Comparison of ENCODE assay signal across 7 cellular contexts in the genomic region with DNA sequence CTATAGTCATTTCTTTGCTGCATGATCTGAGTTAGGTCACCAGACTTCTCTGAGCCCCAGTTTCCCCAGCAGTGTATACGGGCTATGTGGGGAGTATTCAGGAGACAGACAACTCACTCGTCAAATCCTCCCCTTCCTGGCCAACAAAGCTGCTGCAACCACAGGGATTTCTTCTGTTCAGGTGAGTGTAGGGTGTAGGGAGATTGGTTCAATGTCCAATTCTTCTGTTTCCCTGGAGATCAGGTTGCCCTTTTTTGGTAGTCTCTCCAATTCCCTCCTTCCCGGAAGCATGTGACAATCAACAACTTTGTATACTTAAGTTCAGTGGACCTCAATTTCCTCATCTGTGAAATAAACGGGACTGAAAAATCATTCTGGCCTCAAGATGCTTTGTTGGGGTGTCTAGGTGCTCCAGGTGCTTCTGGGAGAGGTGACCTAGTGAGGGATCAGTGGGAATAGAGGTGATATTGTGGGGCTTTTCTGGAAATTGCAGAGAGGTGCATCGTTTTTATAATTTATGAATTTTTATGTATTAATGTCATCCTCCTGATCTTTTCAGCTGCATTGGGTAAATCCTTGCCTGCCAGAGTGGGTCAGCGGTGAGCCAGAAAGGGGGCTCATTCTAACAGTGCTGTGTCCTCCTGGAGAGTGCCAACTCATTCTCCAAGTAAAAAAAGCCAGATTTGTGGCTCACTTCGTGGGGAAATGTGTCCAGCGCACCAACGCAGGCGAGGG. TPM values are rescaled to one million over a fixed set of nuclear protein-coding genes. Genes with fewer than 3 reads are reported as not detected.
DNase-seq lines count a peak whose midpoint lies in the region; TF ChIP-seq lines count a peak whose summit lies in the region.

No MANE protein-coding gene starts in this region.

- TF ChIP-seq POLR2A in sigmoid colon (IDR thresholded peaks at IDR 0.05): no peak

- intact Hi-C loops in sigmoid colon (cut with DNase I): loop anchor here (2.0 kb wide), 2 partner anchors 17 to 237 kb away; no protein-coding TSS in a partner anchor

- no peak for TF ChIP-seq CTCF in sigmoid colon (IDR thresholded peaks at IDR 0.05)

- peaks cover 43% of the 10 kb centered on the region for H3K4me1 ChIP-seq in SJSA1 (replicated peaks)
- peaks cover 0 to 49% (median 38%) of the 10 kb centered on the region in 4 donors for H3K4me1 ChIP-seq in sigmoid colon

- DNase-seq in H4 (ENCODE audit: low spot score): peak; percentile 45
- no peak for DNase-seq in SJSA1 (ENCODE audit: low read depth in 1 of 2, low spot score in 2 of 2)
- DNase-seq in fibroblast of peridontal ligament (ENCODE audit: extremely low read depth): peak; percentile 23
- no peak for DNase-seq in sigmoid colon
- DNase-seq in stimulated activated CD4-positive, alpha-beta T cell treated with anti-CD3 and anti-CD28 coated beads, Interleukin-2, amount 100 ng/mL, for 48 hours: no peak
- DNase-seq in NCI-H446 (lab: John Stamatoyannopoulos, UW): no peak
- no peak for DNase-seq in stimulated activated CD4-positive, alpha-beta T cell treated with anti-CD3 and anti-CD28 coated beads, Interleukin-4, amount 100 ng/mL, for 24 hours

- peak overlapping the region; percentile 58 for H3K4me3 ChIP-seq in SJSA1
- H3K4me3 ChIP-seq in sigmoid colon: peak overlapping the region in 3 of 4 donors; percentile 73 to 97 (median 88)

- WGBS in sigmoid colon, 2 donors: 6 to 18% methylated on average over 10 of the region's 10 CpGs

- TF ChIP-seq EP300 in sigmoid colon (IDR thresholded peaks at IDR 0.05): no peak

- H3K27me3 ChIP-seq in SJSA1 (replicated peaks): no peaks in the 10 kb centered on the region
- H3K27me3 ChIP-seq in sigmoid colon: no peaks in the 10 kb centered on the region

- peaks cover 25% of the 10 kb centered on the region for H3K36me3 ChIP-seq in SJSA1
- H3K36me3 ChIP-seq in sigmoid colon: peaks cover 0 to 4% (median 0%) of the 10 kb centered on the region in 4 donors

- H3K27ac ChIP-seq in SJSA1 (peak overlapping the region; percentile 46), sigmoid colon (peak overlapping the region; percentile 97 to 100 (median 100))

- H3K9me3 ChIP-seq in SJSA1 (replicated peaks): no peaks in the 10 kb centered on the region
- H3K9me3 ChIP-seq in sigmoid colon: no peaks in the 10 kb centered on the region

RNA-seq across cellular contexts. Expression of a gene that starts 0.6 kb away (rescaled TPM):
- total RNA-seq in H4 (2014; rRNA removed; shearing (Covaris generic)): 119 and 142 TPM in 2 replicates
- total RNA-seq in SJSA1 (2014; rRNA removed; shearing (Covaris generic)): 125 and 133 TPM in 2 replicates
- 100 to 1,000 TPM in 1 of 4 donors, 10 to 100 TPM in 3; 35.7 to 390 (median 49.7) TPM for total RNA-seq in sigmoid colon
- polyA plus RNA-seq in sigmoid colon: 100 to 1,000 TPM; 255 to 429 (median 404) TPM

RNA-seq across cellular contexts. Expression of a gene that starts 19.7 kb away (rescaled TPM):
- total RNA-seq in H4 (2014; rRNA removed; shearing (Covaris generic)): not detected in 2 replicates
- not detected in 2 replicates for total RNA-seq in SJSA1 (2014; rRNA removed; shearing (Covaris generic))
- under 1 TPM in 1 of 4 donors, not detected in 3; 0.71 TPM for total RNA-seq in sigmoid colon
- polyA plus RNA-seq in sigmoid colon: under 1 TPM; under 0.01 to 0.23 (median 0.10) TPM

Comparison
In these comparisons a context has a peak if more than half of its experiments do, and no peak if none do; other contexts are left out.
1. DNase-seq: peak in H4 (single experiment) and fibroblast of peridontal ligament (single experiment); none in SJSA1 (0 of 2), sigmoid colon (single experiment), stimulated activated CD4-positive, alpha-beta T cell treated with anti-CD3 and anti-CD28 coated beads, Interleukin-2, amount 100 ng/mL, for 48 hours (0 of 2), NCI-H446 (0 of 2) and stimulated activated CD4-positive, alpha-beta T cell treated with anti-CD3 and anti-CD28 coated beads, Interleukin-4, amount 100 ng/mL, for 24 hours (single experiment).